Comparison of ENCODE assay signal across 15 cellular contexts in genomic region chr6:111819458-111819857, GRCh38. TPM values are rescaled to one million over a fixed set of nuclear protein-coding genes. Genes with fewer than 3 reads are reported as not detected.
DNase-seq lines count a peak whose midpoint lies in the region; ATAC-seq and TF ChIP-seq lines count a peak whose summit lies in the region.
"Had no signal": no experiment of that assay in that cellular context is flagged by ENCODE, and none has a peak within 500 bp of the region (broad histone marks: within the 10 kb centered on the region; RNA-seq: fewer than 3 reads in every experiment).

No MANE protein-coding gene starts in this region.

- peaks cover 32% of the 10 kb centered on the region for H3K4me1 ChIP-seq in vagina

- peak overlapping the region; percentile 14 for H3K27ac Mint-ChIP-seq in activated naive CD4-positive, alpha-beta T cell treated with anti-CD3 and anti-CD28 coated beads for 36 hours
- H3K27ac Mint-ChIP-seq in activated naive CD4-positive, alpha-beta T cell treated with anti-CD3 and anti-CD28 coated beads, Interleukin-2, amount 50 U/mL, for 72 hours, result peak overlapping the region in 1 of 2 donors; percentile 59
- peak overlapping the region; percentile 71 to 89 for H3K27ac Mint-ChIP-seq in T-cell
- peak overlapping the region; percentile 49 to 86 for H3K27ac Mint-ChIP-seq in effector memory CD8-positive, alpha-beta T cell
- H3K27ac Mint-ChIP-seq: GM23338 had no signal

- peaks cover 72% of the 10 kb centered on the region for H3K4me1 Mint-ChIP-seq in activated naive CD4-positive, alpha-beta T cell treated with anti-CD3 and anti-CD28 coated beads for 36 hours (ENCODE audit: low read depth)
- peaks cover 65 to 79% (median 74%) of the 10 kb centered on the region in 3 donors for H3K4me1 Mint-ChIP-seq in T-cell
- peaks cover 45 to 69% of the 10 kb centered on the region in 2 donors for H3K4me1 Mint-ChIP-seq in effector memory CD8-positive, alpha-beta T cell (ENCODE audit: low read depth in 2 of 2)

- CTCF ChIA-PET in activated naive CD4-positive, alpha-beta T cell treated with anti-CD3 and anti-CD28 coated beads for 36 hours (lab: Charles Lee), result interaction anchor here (0.5 kb wide), 1 partner anchor 164 kb away, joined by 3 read pairs; no protein-coding TSS in a partner anchor
- CTCF ChIA-PET in T-cell (lab: Charles Lee), result no interaction called here

- no peaks in the 10 kb centered on the region for H3K36me3 ChIP-seq in vagina

- no peak overlapping the region for H3K4me3 ChIP-seq in vagina
- H3K4me3 ChIP-seq: GM23338, K562 had no signal

- no peak for DNase-seq in activated naive CD4-positive, alpha-beta T cell treated with anti-CD3 and anti-CD28 coated beads for 36 hours
- no peak for DNase-seq in activated naive CD4-positive, alpha-beta T cell treated with anti-CD3 and anti-CD28 coated beads, Interleukin-2, amount 50 U/mL, for 72 hours (ENCODE audit: low spot score in 2 of 2)
- DNase-seq in T-cell, result no peak
- DNase-seq in effector memory CD8-positive, alpha-beta T cell, result no peak
- no peak for DNase-seq in vagina (ENCODE audit: extremely low spot score in 2 of 2)
- DNase-seq in Kasumi-1 (lab: John Stamatoyannopoulos, UW), result no peak
- DNase-seq: ACHN, DMS 273 treated with DMSO at 0.1 percent for 48 hours, NCI-H1092 treated with DMSO at 0.1 percent for 48 hours, NCI-H1694, NCI-H446 treated with DMSO at 0.1 percent for 48 hours, NCI-H748 treated with DMSO at 0.1 percent for 48 hours had no signal

- H3K27me3 Mint-ChIP-seq in activated naive CD4-positive, alpha-beta T cell treated with anti-CD3 and anti-CD28 coated beads for 36 hours (ENCODE audit: low read depth), result no peaks in the 10 kb centered on the region
- no peaks in the 10 kb centered on the region for H3K27me3 Mint-ChIP-seq in T-cell
- H3K27me3 Mint-ChIP-seq in effector memory CD8-positive, alpha-beta T cell, result no peaks in the 10 kb centered on the region

- peak overlapping the region; percentile 49 for H3K27ac ChIP-seq in vagina

- POLR2A ChIA-PET in T-cell (lab: Charles Lee), result interaction anchor here (1.2 to 1.5 kb wide), 3 partner anchors 24 to 45 kb away, joined by 4 to 7 read pairs (median 5); no protein-coding TSS in a partner anchor

- no peaks in the 10 kb centered on the region for H3K9me3 ChIP-seq in vagina

- H3K27me3 ChIP-seq in vagina, result no peaks in the 10 kb centered on the region

- intact Hi-C loops in activated naive CD4-positive, alpha-beta T cell treated with anti-CD3 and anti-CD28 coated beads for 36 hours (cut with micrococcal nuclease), result no loop called here
- intact Hi-C loops in vagina (cut with DNase I), result no loop called here

- TF ChIP-seq CTCF in vagina (IDR thresholded peaks at IDR 0.05), result no peak

- TF ChIP-seq POLR2A in vagina (IDR thresholded peaks at IDR 0.05), result no peak

- peaks cover 2% of the 10 kb centered on the region for H3K9me3 Mint-ChIP-seq in activated naive CD4-positive, alpha-beta T cell treated with anti-CD3 and anti-CD28 coated beads for 36 hours
- no peaks in the 10 kb centered on the region for H3K9me3 Mint-ChIP-seq in activated naive CD4-positive, alpha-beta T cell treated with anti-CD3 and anti-CD28 coated beads, Interleukin-2, amount 50 U/mL, for 72 hours
- H3K9me3 Mint-ChIP-seq in T-cell, result no peaks in the 10 kb centered on the region
- no peaks in the 10 kb centered on the region for H3K9me3 Mint-ChIP-seq in effector memory CD8-positive, alpha-beta T cell

- no peak for ATAC-seq in activated naive CD4-positive, alpha-beta T cell treated with anti-CD3 and anti-CD28 coated beads, Interleukin-2, amount 50 U/mL, for 72 hours
- ATAC-seq in T-cell (replicated peaks in 1 of 4) (no peak), HG02642 (IDR thresholded peaks at IDR 0.05; ENCODE audit: poor library complexity, unreplicated experiment) (no peak)
- ATAC-seq in effector memory CD8-positive, alpha-beta T cell (replicated peaks), result no peak
- ATAC-seq: GM23338, K562 had no signal

- H3K4me3 Mint-ChIP-seq in activated naive CD4-positive, alpha-beta T cell treated with anti-CD3 and anti-CD28 coated beads for 36 hours, result no peak overlapping the region
- peak overlapping the region in 1 of 3 donors; percentile 52 for H3K4me3 Mint-ChIP-seq in T-cell
- peak overlapping the region in 1 of 2 donors; percentile 54 for H3K4me3 Mint-ChIP-seq in effector memory CD8-positive, alpha-beta T cell
- H3K4me3 Mint-ChIP-seq: GM23338 had no signal

- H3K36me3 Mint-ChIP-seq in activated naive CD4-positive, alpha-beta T cell treated with anti-CD3 and anti-CD28 coated beads for 36 hours (ENCODE audit: low read depth), result peaks cover 24% of the 10 kb centered on the region
- peaks cover 17 to 34% of the 10 kb centered on the region in 2 donors for H3K36me3 Mint-ChIP-seq in activated naive CD4-positive, alpha-beta T cell treated with anti-CD3 and anti-CD28 coated beads, Interleukin-2, amount 50 U/mL, for 72 hours
- H3K36me3 Mint-ChIP-seq in T-cell, result peaks cover 37% of the 10 kb centered on the region
- peaks cover 23% of the 10 kb centered on the region for H3K36me3 Mint-ChIP-seq in effector memory CD8-positive, alpha-beta T cell (ENCODE audit: insufficient read depth)

RNA-seq across cellular contexts. Expression of gene FYN, which starts 53.8 kb away (rescaled TPM):
- total RNA-seq in activated naive CD4-positive, alpha-beta T cell treated with anti-CD3 and anti-CD28 coated beads for 36 hours, result 100 to 1,000 TPM; 236 to 244 TPM
- total RNA-seq in activated naive CD4-positive, alpha-beta T cell treated with anti-CD3 and anti-CD28 coated beads, Interleukin-2, amount 50 U/mL, for 72 hours, result 100 to 1,000 TPM; 287 to 304 TPM
- total RNA-seq in T-cell, result 100 to 1,000 TPM; 466 to 573 (median 534) TPM
- 130 TPM for total RNA-seq in vagina
